Comparison of ENCODE assay signal across 8 cellular contexts in genomic region chr9:34178698-34179527, GRCh38. TPM values are rescaled to one million over a fixed set of nuclear protein-coding genes. Genes with fewer than 3 reads are reported as not detected.
A peak's percentile ranks its signal among the peaks of the same experiment; 100 is the strongest.
DNase-seq lines count a peak whose midpoint lies in the region; ATAC-seq, FAIRE-seq and TF ChIP-seq lines count a peak whose summit lies in the region.

Gene UBAP1 (plus strand): TSS chr9:34179043. CDS start chr9:34220915, 41,872 bp downstream.

- H3K4me2 ChIP-seq in mammary epithelial cell (ENCODE audit: insufficient read depth, low read depth, low read length), result peak within 1 kb of the TSS; percentile 90

- peak within 1 kb of the TSS; percentile 80 for H3K27ac ChIP-seq in ACC112 (ENCODE audit: low read depth, low read length)
- peak within 1 kb of the TSS; percentile 89 for H3K27ac ChIP-seq in WERI-Rb-1
- H3K27ac ChIP-seq in mammary epithelial cell (ENCODE audit: insufficient read depth, low read depth, low read length), result peak within 1 kb of the TSS; percentile 83
- peak within 1 kb of the TSS; percentile 93 to 97 for H3K27ac ChIP-seq in small intestine (ENCODE audit: low read depth in 1 of 2, low read length in 1 of 2)

- H3K36me3 ChIP-seq in ACC112 (ENCODE audit: insufficient read depth, low read length) (0 out of 2 replicates have a peak, but pooled peaks cover 2% of the 10 kb centered on the region), WERI-Rb-1 (peaks cover 11% of the 10 kb centered on the region), mammary epithelial cell (ENCODE audit: insufficient read depth, low read length) (peaks cover 3% of the 10 kb centered on the region), small intestine (ENCODE audit: control insufficient read depth in 2 of 2, insufficient read depth in 2 of 2, low read length in 2 of 2) (no peaks in the 10 kb centered on the region)

- WGBS in mammary epithelial cell (ENCODE audit: low coverage, missing lambda C conversion rate), result 0% methylated on average over 12 of the region's 52 CpGs
- WGBS in small intestine, 3 donors, result 0% methylated on average over 48 to 52 of the region's 52 CpGs

- TF ChIP-seq CTCF in WERI-Rb-1 (IDR thresholded peaks at IDR 0.05; ENCODE audit: low read depth, low read length) (no peak), mammary epithelial cell (conservative IDR thresholded peaks at IDR 0.05 in 1 of 2, IDR thresholded peaks at IDR 0.05 in 1 of 2; ENCODE audit: extremely low read depth in 1 of 2, insufficient read depth in 1 of 2, low read depth in 1 of 2, low read length in 2 of 2) (no peak)

- H2AFZ ChIP-seq in ACC112 (ENCODE audit: low read length, unreplicated experiment) (peak within 1 kb of the TSS; percentile 99), mammary epithelial cell (ENCODE audit: low read depth, low read length) (peak within 1 kb of the TSS; percentile 77)

- H3K79me2 ChIP-seq in ACC112 (ENCODE audit: control insufficient read depth, insufficient read depth, low read length, unreplicated experiment) (peaks cover 51% of the 10 kb centered on the region), mammary epithelial cell (ENCODE audit: insufficient read depth, low read length) (peaks cover 57% of the 10 kb centered on the region)

- H3K27me3 ChIP-seq in ACC112 (ENCODE audit: insufficient read depth, low read length) (no peaks in the 10 kb centered on the region), WERI-Rb-1 (ENCODE audit: insufficient read depth, low read depth, severe bottlenecking) (no peaks in the 10 kb centered on the region), mammary epithelial cell (ENCODE audit: insufficient read depth, low read length) (no peaks in the 10 kb centered on the region), small intestine (ENCODE audit: control insufficient read depth in 2 of 2, insufficient read depth in 2 of 2, low read length in 2 of 2) (no peaks in the 10 kb centered on the region)

- intact Hi-C loops in mammary epithelial cell (cut with micrococcal nuclease), result loop anchor here (1.0 to 2.0 kb wide), 2 partner anchors 53 to 74 kb away; partner anchors contain the start of gene DCAF12

- peak; percentile 30 for FAIRE-seq in small intestine (lab: Jason Lieb, UNC)

- H4K20me1 ChIP-seq in mammary epithelial cell (ENCODE audit: insufficient read depth, low read length), result no peaks in the 10 kb centered on the region

- in situ Hi-C loops in mammary epithelial cell (cut with MboI; ENCODE audit: low sequenced_read_pairs in 2 of 2), result no loop called here

- peak; percentile 92 for DNase-seq in NCI-H2196 treated with DMSO at 0.1 percent for 48 hours (lab: John Stamatoyannopoulos, UW; ENCODE audit: unreplicated experiment)
- DNase-seq in WERI-Rb-1, result peak; percentile 97
- DNase-seq in mammary epithelial cell, result peak; percentile 98
- DNase-seq in iPS-NIHi11 (ENCODE audit: low spot score), result peak; percentile 96
- DNase-seq in small intestine, result peak; percentile 99

- dilution Hi-C loops in mammary epithelial cell (cut with HindIII; ENCODE audit: low sequenced_read_pairs), result no loop called here

- H3K4me1 ChIP-seq in ACC112 (ENCODE audit: control insufficient read depth, insufficient read depth, low read length, unreplicated experiment) (no peaks in the 10 kb centered on the region), mammary epithelial cell (ENCODE audit: insufficient read depth, low read length) (peaks cover 17% of the 10 kb centered on the region), small intestine (ENCODE audit: control insufficient read depth in 2 of 2, insufficient read depth in 1 of 2, low read depth in 1 of 2, low read length in 1 of 2) (peaks cover 2 to 4% of the 10 kb centered on the region in 2 donors)

- peak; percentile 95 for ATAC-seq in GM18870 (IDR thresholded peaks at IDR 0.05; ENCODE audit: unreplicated experiment)
- peak; percentile 98 for ATAC-seq in HG03135 (IDR thresholded peaks at IDR 0.05; ENCODE audit: unreplicated experiment)

- H3K9ac ChIP-seq in mammary epithelial cell (ENCODE audit: insufficient read depth, low read length), result peak within 1 kb of the TSS; percentile 97

- CTCF ChIA-PET in mammary epithelial cell (lab: Charles Lee; ENCODE audit: low non-redundant PET), result interaction anchor here (0.5 to 1.0 kb wide), 2 partner anchors 15 to 104 kb away, joined by 4 to 6 read pairs; no protein-coding TSS in a partner anchor

- H3K9me3 ChIP-seq in WERI-Rb-1 (ENCODE audit: severe bottlenecking) (no peaks in the 10 kb centered on the region), mammary epithelial cell (replicated peaks; ENCODE audit: insufficient read depth, low read length) (no peaks in the 10 kb centered on the region), small intestine (ENCODE audit: control insufficient read depth, low read depth) (no peaks in the 10 kb centered on the region)

- peak within 1 kb of the TSS; percentile 79 for H3K4me3 ChIP-seq in ACC112 (ENCODE audit: low read depth, low read length)
- H3K4me3 ChIP-seq in WERI-Rb-1 (ENCODE audit: low read depth, low read length), result peak within 1 kb of the TSS; percentile 64
- H3K4me3 ChIP-seq in mammary epithelial cell (replicated peaks in 1 of 3; ENCODE audit: insufficient read depth in 1 of 3, low read depth in 2 of 3, low read length in 3 of 3), result peak within 1 kb of the TSS; percentile 69 to 80 (median 79)
- peak within 1 kb of the TSS; percentile 91 to 97 for H3K4me3 ChIP-seq in small intestine (ENCODE audit: low read depth in 1 of 2, low read length in 2 of 2)

- BruUV-seq in mammary epithelial cell (replicated peaks; lab: Mats Ljungman, UMichigan), result TSS peak; percentile 72

RNA-seq across cellular contexts. Expression of gene UBAP1, which starts in this region (rescaled TPM):
- total RNA-seq in mammary epithelial cell, result 10 to 100 TPM; 68.4 to 71.8 TPM
- 56.3 TPM for polyA plus RNA-seq in mammary epithelial cell
- polyA minus RNA-seq in mammary epithelial cell, result 41.6 TPM
- polyA plus RNA-seq in small intestine, result 10 to 100 TPM; 32.6 to 44.1 (median 34.0) TPM

Comparison
In these comparisons a context has a peak if more than half of its experiments do, and no peak if none do; other contexts are left out.
1. Peak in every context shown above with its lines: DNase-seq, ATAC-seq, H3K4me3 ChIP-seq and H3K27ac ChIP-seq.